8 cellular contexts compared by ENCODE assay signal in the genomic region with DNA sequence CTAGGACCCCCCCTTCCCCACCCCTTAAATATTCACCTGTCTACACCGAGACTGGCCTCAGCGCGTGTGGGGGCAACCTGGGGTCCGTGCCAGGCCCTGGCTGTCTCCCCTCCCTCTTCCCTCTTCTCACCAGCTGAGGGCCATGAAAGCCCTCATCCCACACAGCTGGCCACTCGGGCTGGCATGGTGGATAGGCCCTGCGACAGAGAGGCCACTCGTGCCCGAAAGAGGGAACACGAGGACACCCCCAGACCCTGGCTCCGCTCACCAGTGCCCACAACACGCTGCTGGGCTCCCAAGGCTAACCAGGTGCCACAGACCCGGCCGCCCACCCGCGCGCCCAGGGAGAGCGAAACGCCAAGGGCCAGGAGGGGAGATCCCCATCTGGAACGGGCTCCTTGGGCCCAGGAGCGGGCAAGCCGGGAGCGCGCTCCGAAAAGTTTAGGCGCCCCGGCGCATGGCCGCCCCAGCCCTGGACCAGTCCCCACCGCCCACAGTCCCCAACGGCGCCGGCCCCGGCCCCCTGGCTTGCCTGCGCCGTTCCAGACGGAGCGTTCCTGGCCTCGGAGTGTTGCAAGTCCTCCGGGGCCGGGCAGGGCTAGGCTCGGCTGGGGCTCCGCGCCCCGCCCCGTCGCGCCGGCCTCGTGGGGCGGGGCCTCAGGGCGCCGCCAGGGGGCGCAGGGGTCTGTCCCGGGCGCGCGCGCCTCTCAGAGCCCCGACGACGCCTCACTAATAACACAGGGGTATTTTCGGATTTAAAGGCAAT. TPM values are rescaled to one million over a fixed set of nuclear protein-coding genes. Genes with fewer than 3 reads are reported as not detected.
DNase-seq lines count a peak whose midpoint lies in the region; ATAC-seq and TF ChIP-seq lines count a peak whose summit lies in the region.

A gene with protein sequence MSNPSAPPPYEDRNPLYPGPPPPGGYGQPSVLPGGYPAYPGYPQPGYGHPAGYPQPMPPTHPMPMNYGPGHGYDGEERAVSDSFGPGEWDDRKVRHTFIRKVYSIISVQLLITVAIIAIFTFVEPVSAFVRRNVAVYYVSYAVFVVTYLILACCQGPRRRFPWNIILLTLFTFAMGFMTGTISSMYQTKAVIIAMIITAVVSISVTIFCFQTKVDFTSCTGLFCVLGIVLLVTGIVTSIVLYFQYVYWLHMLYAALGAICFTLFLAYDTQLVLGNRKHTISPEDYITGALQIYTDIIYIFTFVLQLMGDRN (minus strand): TSS at position 570 of the 766 bp plus-strand sequence. CDS start 10,362 bp downstream, outside the sequence.

- H3K9me3 ChIP-seq in mononuclear cell (ENCODE audit: low read depth, low read length), result no peaks in the 10 kb centered on the region

- H3K9me3 Mint-ChIP-seq in activated CD8-positive, alpha-beta memory T cell treated with anti-CD3 and anti-CD28 coated beads, Interleukin-2, amount 10 ng/mL, durations not matched to agents 7 days and 5 days (ENCODE audit: low read depth), result no peaks in the 10 kb centered on the region
- H3K9me3 Mint-ChIP-seq in endothelial cell (ENCODE audit: unreplicated experiment), result no peaks in the 10 kb centered on the region

- peak; percentile 96 for TF ChIP-seq CTCF in endothelial cell (IDR thresholded peaks at IDR 0.05; ENCODE audit: unreplicated experiment)

- ATAC-seq in GM18498 (IDR thresholded peaks at IDR 0.05; ENCODE audit: unreplicated experiment) (peak; percentile 82), HG02678 (IDR thresholded peaks at IDR 0.05; ENCODE audit: unreplicated experiment) (peak; percentile 76)
- ATAC-seq in activated CD8-positive, alpha-beta memory T cell treated with anti-CD3 and anti-CD28 coated beads, Interleukin-2, amount 10 ng/mL, durations not matched to agents 7 days and 5 days, result peak; percentile 91

- peak within 1 kb of the TSS; percentile 91 for H3K27ac Mint-ChIP-seq in activated CD8-positive, alpha-beta memory T cell treated with anti-CD3 and anti-CD28 coated beads, Interleukin-2, amount 10 ng/mL, durations not matched to agents 7 days and 5 days
- no peak within 1 kb of the TSS for H3K27ac Mint-ChIP-seq in endothelial cell (ENCODE audit: unreplicated experiment)

- CTCF ChIA-PET in activated CD8-positive, alpha-beta memory T cell treated with anti-CD3 and anti-CD28 coated beads, Interleukin-2, amount 10 ng/mL, durations not matched to agents 7 days and 5 days (lab: Charles Lee), result interaction anchor here (0.6 to 15.3 kb wide), 14 partner anchors 9 to 555 kb away, joined by 3 to 243 read pairs (median 5); partner anchors contain the start of genes AAMP, CATIP, CTDSP1 and CXCR1

- peak within 1 kb of the TSS; percentile 86 for H3K4me3 Mint-ChIP-seq in activated CD8-positive, alpha-beta memory T cell treated with anti-CD3 and anti-CD28 coated beads, Interleukin-2, amount 10 ng/mL, durations not matched to agents 7 days and 5 days
- peak within 1 kb of the TSS; percentile 87 for H3K4me3 Mint-ChIP-seq in endothelial cell (ENCODE audit: unreplicated experiment)

- peak; percentile 22 for DNase-seq in NCI-H526 treated with DMSO at 0.1 percent for 48 hours (lab: John Stamatoyannopoulos, UW)
- DNase-seq in activated CD8-positive, alpha-beta memory T cell treated with anti-CD3 and anti-CD28 coated beads, Interleukin-2, amount 10 ng/mL, durations not matched to agents 7 days and 5 days, result peak; percentile 80
- DNase-seq in endothelial cell (ENCODE audit: low spot score), result peak; percentile 87
- DNase-seq in stimulated activated CD8-positive, alpha-beta memory T cell treated with anti-CD3 and anti-CD28 coated beads, Interleukin-4, amount 100 ng/mL, for 1 hour (ENCODE audit: low read depth in 2 of 2, low spot score in 1 of 2), result peak; percentile 44 to 59
- no peak for DNase-seq in OCI-M2 (lab: John Stamatoyannopoulos, UW; ENCODE audit: unreplicated experiment)

- H3K27me3 ChIP-seq in mononuclear cell (ENCODE audit: insufficient read depth, low read length), result no peaks in the 10 kb centered on the region

- no peaks in the 10 kb centered on the region for H3K27me3 Mint-ChIP-seq in activated CD8-positive, alpha-beta memory T cell treated with anti-CD3 and anti-CD28 coated beads, Interleukin-2, amount 10 ng/mL, durations not matched to agents 7 days and 5 days
- peaks cover 4% of the 10 kb centered on the region for H3K27me3 Mint-ChIP-seq in endothelial cell (ENCODE audit: unreplicated experiment)

- peak within 1 kb of the TSS; percentile 83 for H3K4me3 ChIP-seq in mononuclear cell (ENCODE audit: low read length)

- peaks cover 64% of the 10 kb centered on the region for H3K4me1 Mint-ChIP-seq in activated CD8-positive, alpha-beta memory T cell treated with anti-CD3 and anti-CD28 coated beads, Interleukin-2, amount 10 ng/mL, durations not matched to agents 7 days and 5 days
- H3K4me1 Mint-ChIP-seq in endothelial cell (ENCODE audit: unreplicated experiment), result peaks cover 42% of the 10 kb centered on the region

- peaks cover 2% of the 10 kb centered on the region for H3K36me3 Mint-ChIP-seq in activated CD8-positive, alpha-beta memory T cell treated with anti-CD3 and anti-CD28 coated beads, Interleukin-2, amount 10 ng/mL, durations not matched to agents 7 days and 5 days
- H3K36me3 Mint-ChIP-seq in endothelial cell (ENCODE audit: low read depth, unreplicated experiment), result peaks cover 10% of the 10 kb centered on the region

- H3K4me1 ChIP-seq in mononuclear cell (ENCODE audit: insufficient read depth, low read length), result peaks cover 71% of the 10 kb centered on the region

RNA-seq across cellular contexts. Expression of the gene that starts here (rescaled TPM):
- 10 to 100 TPM; 51.5 to 72.4 TPM for total RNA-seq in activated CD8-positive, alpha-beta memory T cell treated with anti-CD3 and anti-CD28 coated beads, Interleukin-2, amount 10 ng/mL, durations not matched to agents 7 days and 5 days
- total RNA-seq in endothelial cell (ENCODE audit: unreplicated experiment), result 78.5 TPM
- 87.5 TPM for total RNA-seq in mononuclear cell
